Comparison of ENCODE assay signal across 9 cellular contexts in the genomic region with DNA sequence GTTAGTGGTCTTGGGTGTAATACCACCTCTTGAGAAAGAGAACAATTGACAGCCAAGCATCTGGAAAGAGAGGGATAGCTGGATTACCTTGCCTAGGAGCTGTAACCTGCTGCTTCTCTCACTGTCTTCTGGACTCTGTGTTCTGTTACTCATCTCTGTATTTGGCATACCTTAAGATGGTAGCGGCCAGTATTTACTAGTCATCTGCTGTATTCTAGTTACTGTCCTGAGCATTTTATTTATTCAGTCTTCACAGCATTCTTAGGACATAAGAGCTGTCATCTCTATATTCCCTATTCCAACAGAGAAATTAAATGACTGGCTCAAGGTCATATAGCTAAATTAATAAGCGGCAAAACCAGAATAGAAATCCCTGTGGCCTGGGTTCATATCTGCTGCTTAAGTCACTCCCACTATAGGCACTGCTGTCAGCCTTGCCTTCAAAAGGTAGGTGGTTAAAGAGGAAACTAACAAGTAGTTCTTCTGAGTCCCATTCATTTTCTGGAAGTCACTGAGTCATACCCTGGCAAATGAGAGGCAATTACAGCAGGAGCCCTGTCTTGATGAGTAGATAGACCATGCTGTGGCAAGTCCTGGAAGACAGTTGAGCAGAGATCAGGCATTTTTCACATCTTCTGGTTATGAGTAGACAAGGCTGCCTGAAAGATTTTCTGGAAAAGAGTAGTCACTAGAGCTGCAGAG.
A peak's percentile ranks its signal among the peaks of the same experiment; 100 is the strongest.
DNase-seq lines count a peak whose midpoint lies in the region; ATAC-seq and TF ChIP-seq lines count a peak whose summit lies in the region.
"Had no signal": no experiment of that assay in that cellular context is flagged by ENCODE, and none has a peak within 500 bp of the region (broad histone marks: within the 10 kb centered on the region; RNA-seq: fewer than 3 reads in every experiment).

No MANE protein-coding gene starts in this region.

- no peak overlapping the region for H2AFZ ChIP-seq in fibroblast of lung (ENCODE audit: low read length)

- no peaks in the 10 kb centered on the region for H3K27me3 Mint-ChIP-seq in activated CD8-positive, alpha-beta memory T cell treated with anti-CD3 and anti-CD28 coated beads, Interleukin-2, amount 10 ng/mL, durations not matched to agents 7 days and 5 days
- no peaks in the 10 kb centered on the region for H3K27me3 Mint-ChIP-seq in T-helper 17 cell

- no peak overlapping the region for H3K4me3 ChIP-seq in fibroblast of lung (replicated peaks in 1 of 4; ENCODE audit: control extremely low read depth in 1 of 4, insufficient read depth in 1 of 4, low read depth in 3 of 4, low read length in 4 of 4)
- H3K4me3 ChIP-seq in skin epidermis: no peak overlapping the region

- no peak for TF ChIP-seq CTCF in fibroblast of lung (conservative IDR thresholded peaks at IDR 0.05 in 1 of 2, IDR thresholded peaks at IDR 0.05 in 1 of 2; ENCODE audit: low read depth in 1 of 2, low read length in 2 of 2)

- peak; percentile 70 for ATAC-seq in activated CD8-positive, alpha-beta memory T cell treated with anti-CD3 and anti-CD28 coated beads, Interleukin-2, amount 10 ng/mL, durations not matched to agents 7 days and 5 days
- peak; percentile 17 for ATAC-seq in T-helper 17 cell
- ATAC-seq in HG03280 (IDR thresholded peaks at IDR 0.05; ENCODE audit: unreplicated experiment): no peak

- H3K4me1 Mint-ChIP-seq in activated CD8-positive, alpha-beta memory T cell treated with anti-CD3 and anti-CD28 coated beads, Interleukin-2, amount 10 ng/mL, durations not matched to agents 7 days and 5 days: peaks cover 68% of the 10 kb centered on the region
- peaks cover 28% of the 10 kb centered on the region for H3K4me1 Mint-ChIP-seq in T-helper 17 cell

- no peaks in the 10 kb centered on the region for H3K9me3 Mint-ChIP-seq in activated CD8-positive, alpha-beta memory T cell treated with anti-CD3 and anti-CD28 coated beads, Interleukin-2, amount 10 ng/mL, durations not matched to agents 7 days and 5 days (ENCODE audit: low read depth)

- no peaks in the 10 kb centered on the region for H4K20me1 ChIP-seq in fibroblast of lung (ENCODE audit: control insufficient read depth, extremely low read depth, insufficient read depth, low read length)

- H3K36me3 Mint-ChIP-seq in activated CD8-positive, alpha-beta memory T cell treated with anti-CD3 and anti-CD28 coated beads, Interleukin-2, amount 10 ng/mL, durations not matched to agents 7 days and 5 days: peaks cover 28% of the 10 kb centered on the region
- H3K36me3 Mint-ChIP-seq in T-helper 17 cell (ENCODE audit: low read depth): peaks cover 5% of the 10 kb centered on the region

- H3K27ac Mint-ChIP-seq in activated CD8-positive, alpha-beta memory T cell treated with anti-CD3 and anti-CD28 coated beads, Interleukin-2, amount 10 ng/mL, durations not matched to agents 7 days and 5 days: peak overlapping the region; percentile 74
- peak overlapping the region; percentile 80 for H3K27ac Mint-ChIP-seq in T-helper 17 cell

- H3K4me1 ChIP-seq in fibroblast of lung (ENCODE audit: control insufficient read depth, extremely low read depth, insufficient read depth, low read length): peaks cover 12% of the 10 kb centered on the region

- CTCF ChIA-PET in activated CD8-positive, alpha-beta memory T cell treated with anti-CD3 and anti-CD28 coated beads, Interleukin-2, amount 10 ng/mL, durations not matched to agents 7 days and 5 days (lab: Charles Lee): interaction anchor here (0.5 to 3.2 kb wide), 18 partner anchors 9 to 1098 kb away, joined by 3 to 34 read pairs (median 5); no protein-coding TSS in a partner anchor

- H3K27me3 ChIP-seq in fibroblast of lung (ENCODE audit: control insufficient read depth, insufficient read depth, low read length): no peaks in the 10 kb centered on the region

- H3K36me3 ChIP-seq in fibroblast of lung (ENCODE audit: control insufficient read depth, insufficient read depth, low read length): peaks cover 5% of the 10 kb centered on the region

- no peak overlapping the region for H3K4me3 Mint-ChIP-seq in activated CD8-positive, alpha-beta memory T cell treated with anti-CD3 and anti-CD28 coated beads, Interleukin-2, amount 10 ng/mL, durations not matched to agents 7 days and 5 days
- no peak overlapping the region for H3K4me3 Mint-ChIP-seq in T-helper 17 cell

- no peak overlapping the region for H3K27ac ChIP-seq in fibroblast of lung (ENCODE audit: insufficient read depth, low read length)
- peak overlapping the region in 15 of 21 experiments; percentile 3 to 74 (median 45) for H3K27ac ChIP-seq in skin epidermis
- H3K27ac ChIP-seq: VCaP had no signal

- H3K9ac ChIP-seq in fibroblast of lung (ENCODE audit: insufficient read depth, low read length): no peak overlapping the region

- DNase-seq in activated CD8-positive, alpha-beta memory T cell treated with anti-CD3 and anti-CD28 coated beads, Interleukin-2, amount 10 ng/mL, durations not matched to agents 7 days and 5 days: peak; percentile 50
- no peak for DNase-seq in activated CD8-positive, alpha-beta memory T cell treated with anti-CD3 and anti-CD28 coated beads, Interleukin-2, amount 50 U/mL, for 4 hours
- DNase-seq in T-helper 17 cell (no peak), fibroblast of lung (ENCODE audit: low read depth in 2 of 2) (peak; percentile 59 to 95), NCI-H345 treated with DMSO at 0.1 percent for 48 hours (lab: John Stamatoyannopoulos, UW; ENCODE audit: unreplicated experiment) (no peak), UCSD-AML1 (lab: John Stamatoyannopoulos, UW; ENCODE audit: unreplicated experiment) (no peak)

- peaks cover 65% of the 10 kb centered on the region for H3K79me2 ChIP-seq in fibroblast of lung (ENCODE audit: control insufficient read depth, insufficient read depth, low read length)

- H3K9me3 ChIP-seq in T-helper 17 cell (ENCODE audit: control insufficient read depth, low read length, poor library complexity, severe bottlenecking): no peaks in the 10 kb centered on the region
- no peaks in the 10 kb centered on the region for H3K9me3 ChIP-seq in fibroblast of lung (ENCODE audit: control insufficient read depth, insufficient read depth, low read depth, low read length)

- H3K4me2 ChIP-seq in fibroblast of lung (ENCODE audit: extremely low read depth, insufficient read depth, low read length): peak overlapping the region; percentile 27

Comparison
In these comparisons a context has a peak if more than half of its experiments do, and no peak if none do; other contexts are left out.
1. DNase-seq: peak in activated CD8-positive, alpha-beta memory T cell treated with anti-CD3 and anti-CD28 coated beads, Interleukin-2, amount 10 ng/mL, durations not matched to agents 7 days and 5 days (single experiment) and fibroblast of lung (2 of 2); none in activated CD8-positive, alpha-beta memory T cell treated with anti-CD3 and anti-CD28 coated beads, Interleukin-2, amount 50 U/mL, for 4 hours (single experiment), T-helper 17 cell (0 of 3), NCI-H345 treated with DMSO at 0.1 percent for 48 hours (single experiment) and UCSD-AML1 (single experiment).